In the genomic region with DNA sequence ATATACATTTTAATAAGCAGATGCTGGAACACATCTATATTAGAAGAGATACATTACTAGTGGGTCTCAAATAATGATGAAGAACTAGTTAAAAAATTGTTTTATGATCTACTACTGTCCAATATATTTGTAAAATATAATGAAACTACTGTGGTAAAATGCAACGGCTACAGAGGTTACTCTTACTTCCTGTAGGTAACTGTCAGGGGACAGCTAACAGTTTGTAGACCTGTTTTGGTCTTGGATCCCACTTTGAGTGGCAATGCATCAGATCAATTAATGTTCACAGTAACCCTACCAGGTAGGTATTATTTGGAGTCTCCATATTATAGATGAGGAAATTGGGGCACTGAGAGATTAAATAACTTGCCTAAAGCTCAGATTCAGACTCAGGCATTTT, we compare ENCODE assay signal across 2 cellular contexts.
TF ChIP-seq lines count a peak whose summit lies in the region.

No MANE protein-coding gene starts in this region.

TF ChIP-seq in SK-N-SH, 30 proteins besides CTCF, POLR2A, EP300 and RAD21 (continued from another document):
- TF ChIP-seq PBX3 (IDR thresholded peaks at IDR 0.05) (no peak), USF1 (IDR thresholded peaks at IDR 0.05; ENCODE audit: borderline replicate concordance, low read depth) (no peak), ELF1 (IDR thresholded peaks at IDR 0.05) (no peak), TEAD4 (IDR thresholded peaks at IDR 0.05; ENCODE audit: borderline replicate concordance, insufficient read depth) (no peak)
TF ChIP-seq in SK-N-SH: peak in this region for 0.

TF ChIP-seq in SK-N-SH treated with all-trans-retinoic acid at 6 μM for 48 hours, 23 proteins besides CTCF, POLR2A, EP300 and RAD21 (continued from another document):
- TF ChIP-seq, protein P1, sequence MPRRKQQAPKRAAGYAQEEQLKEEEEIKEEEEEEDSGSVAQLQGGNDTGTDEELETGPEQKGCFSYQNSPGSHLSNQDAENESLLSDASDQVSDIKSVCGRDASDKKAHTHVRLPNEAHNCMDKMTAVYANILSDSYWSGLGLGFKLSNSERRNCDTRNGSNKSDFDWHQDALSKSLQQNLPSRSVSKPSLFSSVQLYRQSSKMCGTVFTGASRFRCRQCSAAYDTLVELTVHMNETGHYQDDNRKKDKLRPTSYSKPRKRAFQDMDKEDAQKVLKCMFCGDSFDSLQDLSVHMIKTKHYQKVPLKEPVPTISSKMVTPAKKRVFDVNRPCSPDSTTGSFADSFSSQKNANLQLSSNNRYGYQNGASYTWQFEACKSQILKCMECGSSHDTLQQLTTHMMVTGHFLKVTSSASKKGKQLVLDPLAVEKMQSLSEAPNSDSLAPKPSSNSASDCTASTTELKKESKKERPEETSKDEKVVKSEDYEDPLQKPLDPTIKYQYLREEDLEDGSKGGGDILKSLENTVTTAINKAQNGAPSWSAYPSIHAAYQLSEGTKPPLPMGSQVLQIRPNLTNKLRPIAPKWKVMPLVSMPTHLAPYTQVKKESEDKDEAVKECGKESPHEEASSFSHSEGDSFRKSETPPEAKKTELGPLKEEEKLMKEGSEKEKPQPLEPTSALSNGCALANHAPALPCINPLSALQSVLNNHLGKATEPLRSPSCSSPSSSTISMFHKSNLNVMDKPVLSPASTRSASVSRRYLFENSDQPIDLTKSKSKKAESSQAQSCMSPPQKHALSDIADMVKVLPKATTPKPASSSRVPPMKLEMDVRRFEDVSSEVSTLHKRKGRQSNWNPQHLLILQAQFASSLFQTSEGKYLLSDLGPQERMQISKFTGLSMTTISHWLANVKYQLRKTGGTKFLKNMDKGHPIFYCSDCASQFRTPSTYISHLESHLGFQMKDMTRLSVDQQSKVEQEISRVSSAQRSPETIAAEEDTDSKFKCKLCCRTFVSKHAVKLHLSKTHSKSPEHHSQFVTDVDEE (CRISPR knock-in tag; IDR thresholded peaks at IDR 0.05): no peak
- TF ChIP-seq ISL1 (CRISPR knock-in tag; IDR thresholded peaks at IDR 0.05): no peak
